ENCODE assay signal across 8 cellular contexts in the genomic region with DNA sequence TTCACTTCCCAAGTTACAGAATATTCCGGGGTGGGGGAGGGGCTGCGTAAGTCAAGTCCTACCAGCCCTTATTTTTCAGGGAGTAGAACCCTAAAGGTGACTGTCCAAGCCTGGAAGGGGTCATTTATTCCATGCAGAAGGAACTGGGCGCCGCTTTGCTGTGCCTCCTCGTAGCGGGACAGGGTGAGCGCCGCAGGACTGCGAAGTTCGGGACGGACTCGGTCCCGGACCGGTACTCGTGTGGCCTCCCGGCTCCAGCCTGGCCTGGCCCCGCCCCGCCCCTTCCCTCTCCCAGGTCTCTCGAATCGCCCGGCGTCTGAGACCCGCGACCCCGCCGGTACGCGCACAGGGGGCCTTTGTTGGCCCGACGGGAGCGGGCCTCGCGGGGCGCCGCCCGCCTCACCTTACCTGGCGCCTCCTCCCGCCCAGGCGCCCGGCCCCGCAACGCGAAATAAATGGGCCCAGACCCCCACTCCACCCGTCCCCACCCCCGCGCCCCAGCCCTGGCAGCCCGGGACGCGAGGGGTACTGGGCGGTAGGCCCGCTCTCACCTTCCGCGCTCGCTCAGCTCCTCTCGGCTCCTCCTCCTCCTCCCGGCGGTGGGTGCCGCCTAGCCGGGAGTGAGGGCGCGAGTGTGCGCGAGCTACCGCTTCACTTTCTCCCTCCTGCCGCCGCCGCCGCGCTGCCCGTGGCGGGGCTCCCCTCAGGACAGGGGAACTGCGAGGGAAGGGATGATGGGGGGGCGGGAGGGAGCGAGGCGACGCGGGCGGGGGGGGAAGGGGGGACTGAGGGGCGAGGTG. TPM values are rescaled to one million over a fixed set of nuclear protein-coding genes. Genes with fewer than 3 reads are reported as not detected.
DNase-seq lines count a peak whose midpoint lies in the region; ATAC-seq, FAIRE-seq and TF ChIP-seq lines count a peak whose summit lies in the region.

No MANE protein-coding gene starts in this region.

- H3K27ac ChIP-seq in GM12878 (ENCODE audit: control insufficient read depth, insufficient read depth) = peak overlapping the region; percentile 82
- peak overlapping the region; percentile 40 for H3K27ac ChIP-seq in iPS-20b (ENCODE audit: low read length)
- H3K27ac ChIP-seq in skeletal muscle tissue (ENCODE audit: low read depth, low read length) = peak overlapping the region; percentile 61

- peak overlapping the region; percentile 92 for H3K4me3 ChIP-seq in GM12878
- H3K4me3 ChIP-seq in iPS-20b (ENCODE audit: low read length) = peak overlapping the region; percentile 86
- peak overlapping the region; percentile 62 to 75 (median 75) for H3K4me3 ChIP-seq in skeletal muscle tissue (ENCODE audit: low read length in 3 of 3)

- no peaks in the 10 kb centered on the region for H4K20me1 ChIP-seq in GM12878 (ENCODE audit: control insufficient read depth, insufficient read depth)

- H3K36me3 ChIP-seq in GM12878 (ENCODE audit: control insufficient read depth in 2 of 2, insufficient read depth in 2 of 2, low read length in 1 of 2) (no peaks in the 10 kb centered on the region), iPS-20b (ENCODE audit: insufficient read depth, low read depth, low read length) (no peaks in the 10 kb centered on the region), skeletal muscle tissue (ENCODE audit: control insufficient read depth in 3 of 3, insufficient read depth in 3 of 3, low read length in 3 of 3) (no peaks in the 10 kb centered on the region)

- SMC1A ChIA-PET in GM12878 (lab: Charles Lee; ENCODE audit: uncharacterized antibody, unreplicated experiment) = interaction anchor here (1.0 to 8.6 kb wide), 8 partner anchors 22 to 119 kb away, joined by 3 to 289 read pairs (median 16); no protein-coding TSS in a partner anchor

- H2AFZ ChIP-seq in GM12878 (ENCODE audit: control insufficient read depth, low read depth, low read length) = peak overlapping the region; percentile 73

- no peak for TF ChIP-seq RAD21 in GM12878 (IDR thresholded peaks at IDR 0.05; ENCODE audit: insufficient read depth, low read depth, low read length)

- peaks cover 49% of the 10 kb centered on the region for H3K79me2 ChIP-seq in GM12878 (ENCODE audit: control insufficient read depth, insufficient read depth, low read length)

- DNase-seq in 8988T (peak; percentile 40), T follicular helper cell (ENCODE audit: low read depth) (peak; percentile 28), GM12878 (ENCODE audit: low read depth, low spot score) (no peak)

- in situ Hi-C loops in GM12878 (cut with MboI) = no loop called here

- TF ChIP-seq CTCF in GM12878 (IDR thresholded peaks at IDR 0.05 in 2 of 3, conservative IDR thresholded peaks at IDR 0.05 in 1 of 3; ENCODE audit: control insufficient read depth in 2 of 3, extremely low read depth in 1 of 3, insufficient read depth in 1 of 3, low read depth in 3 of 3, low read length in 3 of 3) = no peak

- ATAC-seq in GM18502 (IDR thresholded peaks at IDR 0.05; ENCODE audit: poor library complexity, unreplicated experiment) (peak; percentile 35), HG03342 (IDR thresholded peaks at IDR 0.05; ENCODE audit: unreplicated experiment) (peak; percentile 34), GM12878 (peak; percentile 76), HG03097 (IDR thresholded peaks at IDR 0.05; ENCODE audit: low FRiP score, unreplicated experiment) (no peak)

- 37% methylated on average over 31 of the region's 79 CpGs for WGBS in GM12878 (ENCODE audit: insufficient coverage, insufficient replicate concordance, low lambda C conversion rate, missing lambda C conversion rate)

- intact Hi-C loops in GM12878 (cut with micrococcal nuclease; ENCODE audit: unreplicated experiment) = loop anchor here (2.0 to 10.0 kb wide), 2 partner anchors 24 to 142 kb away; no protein-coding TSS in a partner anchor

- H3K27me3 ChIP-seq in GM12878 (replicated peaks in 1 of 2; ENCODE audit: control insufficient read depth in 2 of 2, insufficient read depth in 2 of 2, low read length in 1 of 2) (no peaks in the 10 kb centered on the region), iPS-20b (ENCODE audit: insufficient read depth, low read length) (no peaks in the 10 kb centered on the region), skeletal muscle tissue (ENCODE audit: control insufficient read depth in 3 of 3, insufficient read depth in 3 of 3, low read length in 3 of 3) (no peaks in the 10 kb centered on the region)

- peak; percentile 89 for TF ChIP-seq POLR2A in GM12878 (IDR thresholded peaks at IDR 0.05; ENCODE audit: low read depth, low read length)

- RAD21 ChIA-PET in GM12878 (lab: Charles Lee; ENCODE audit: unreplicated experiment) = interaction anchor here (0.8 to 3.1 kb wide), 7 partner anchors 24 to 75 kb away, joined by 3 to 23 read pairs (median 7); no protein-coding TSS in a partner anchor

- no peaks in the 10 kb centered on the region for H3K9me3 ChIP-seq in GM12878 (replicated peaks; ENCODE audit: control insufficient read depth, insufficient read depth, low read length)
- no peaks in the 10 kb centered on the region for H3K9me3 ChIP-seq in iPS-20b (ENCODE audit: insufficient read depth, low read depth, low read length)
- H3K9me3 ChIP-seq in skeletal muscle tissue (ENCODE audit: control insufficient read depth in 3 of 3, low read length in 3 of 3) = no peaks in the 10 kb centered on the region

- TF ChIP-seq EP300 in GM12878 (IDR thresholded peaks at IDR 0.05; ENCODE audit: borderline replicate concordance in 1 of 2, control insufficient read depth in 1 of 2, low read depth in 2 of 2, low read length in 2 of 2) = no peak

- H3K4me2 ChIP-seq in GM12878 (ENCODE audit: control insufficient read depth, insufficient read depth) = peak overlapping the region; percentile 90

- FAIRE-seq in GM12878 (lab: Jason Lieb, UNC) = no peak

- BruUV-seq in GM12878 (replicated peaks; lab: Mats Ljungman, UMichigan) = no TSS peak

- peak overlapping the region; percentile 52 for H3K9ac ChIP-seq in GM12878 (ENCODE audit: control insufficient read depth, insufficient read depth, low read length)
- peak overlapping the region; percentile 88 for H3K9ac ChIP-seq in iPS-20b (ENCODE audit: low read depth, low read length)
- peak overlapping the region; percentile 63 to 77 (median 73) for H3K9ac ChIP-seq in skeletal muscle tissue (ENCODE audit: low read depth in 1 of 3, low read length in 3 of 3)

- CTCF ChIA-PET in GM12878 (lab: Yijun Ruan, JAX) = interaction anchor here (1.0 to 3.2 kb wide), 6 partner anchors 23 to 75 kb away, joined by 3 to 119 read pairs (median 6); no protein-coding TSS in a partner anchor

- POLR2A ChIA-PET in GM12878 (lab: Charles Lee) = interaction anchor here (0.6 to 1.1 kb wide), 4 partner anchors 31 to 65 kb away, joined by 3 to 4 read pairs (median 3); no protein-coding TSS in a partner anchor

- H3K4me1 ChIP-seq in GM12878 (ENCODE audit: control insufficient read depth, insufficient read depth, low read length) (peaks cover 18% of the 10 kb centered on the region), iPS-20b (ENCODE audit: insufficient read depth, low read length) (peaks cover 48% of the 10 kb centered on the region), skeletal muscle tissue (ENCODE audit: control insufficient read depth in 3 of 3, insufficient read depth in 3 of 3, low read length in 3 of 3) (peaks cover 0 to 10% (median 6%) of the 10 kb centered on the region in 3 donors)

TF ChIP-seq in GM12878, 131 proteins besides CTCF, POLR2A, EP300 and RAD21 (continues in another document):
- peak; percentile 65 for TF ChIP-seq IKZF1 (conservative IDR thresholded peaks at IDR 0.05)
- peak; percentile 51; the same call in 1 of the 2 replicates for TF ChIP-seq DPF2 (IDR thresholded peaks at IDR 0.05)
- TF ChIP-seq TCF12 (IDR thresholded peaks at IDR 0.05; ENCODE audit: low read depth, low read length) = no peak
- no peak for TF ChIP-seq ZBED1 (IDR thresholded peaks at IDR 0.05; ENCODE audit: borderline replicate concordance)
- no peak for TF ChIP-seq BHLHE40 (IDR thresholded peaks at IDR 0.05; ENCODE audit: borderline replicate concordance in 1 of 2, low read depth in 2 of 2, low read length in 1 of 2)

RNA-seq across cellular contexts. Expression of gene PAK1, which starts 0.7 kb away (rescaled TPM):
- 246 and 249 TPM in 2 replicates for total RNA-seq in GM12878 (2013; cell fraction: nucleolus; rRNA removed)
- total RNA-seq in GM12878 (2014; rRNA removed) (108 and 131 TPM in 2 replicates), GM12878 (2014; rRNA removed; fragmentation: Illumina TruSeq; extraction: Trizol) (108 and 112 TPM in 2 replicates), GM12878 (2021) (119 and 121 TPM in 2 replicates), skeletal muscle tissue (52.2 TPM)
- 52.9 TPM for polyA plus RNA-seq in GM12878 (2011; ENCODE audit: low read depth)
- polyA plus RNA-seq in GM12878 (2011; rRNA removed) (321 and 332 TPM in 2 replicates), GM12878 (2014; fragmentation: Illumina TruSeq; extraction: Trizol) (162 and 181 TPM in 2 replicates), GM12878 (2014; fragmentation: Nextera tagmentation; extraction: Ambion mirVana) (10 to 100 TPM; 43.8 to 49.4 TPM), GM12878 (2014; rRNA removed) (112 and 113 TPM in 2 replicates), GM12878 (2016; fragmentation: Nextera tagmentation; extraction: Ambion mirVana) (100 to 1,000 TPM in 1 of 2 experiments, 10 to 100 TPM in 1; 99.1 to 114 TPM)
- polyA plus RNA-seq in GM12878 (2011; cell fraction: cytosol; rRNA removed) = 214 and 249 TPM in 2 replicates
- 423 and 453 TPM in 2 replicates for polyA plus RNA-seq in GM12878 (2011; cell fraction: nucleus; rRNA removed)
- polyA plus RNA-seq in GM12878 (2012) = 85.0 and 96.2 TPM in 2 replicates
- 305 and 451 TPM in 2 replicates for polyA minus RNA-seq in GM12878 (2011; rRNA and poly(A)+ RNA removed)
- 66.0 and 75.9 TPM in 2 replicates for polyA minus RNA-seq in GM12878 (2011; cell fraction: cytosol; rRNA and poly(A)+ RNA removed)
- polyA minus RNA-seq in GM12878 (2011; cell fraction: nucleus; rRNA and poly(A)+ RNA removed) = 140 and 186 TPM in 2 replicates
